22 cellular contexts compared by ENCODE assay signal in the genomic region with DNA sequence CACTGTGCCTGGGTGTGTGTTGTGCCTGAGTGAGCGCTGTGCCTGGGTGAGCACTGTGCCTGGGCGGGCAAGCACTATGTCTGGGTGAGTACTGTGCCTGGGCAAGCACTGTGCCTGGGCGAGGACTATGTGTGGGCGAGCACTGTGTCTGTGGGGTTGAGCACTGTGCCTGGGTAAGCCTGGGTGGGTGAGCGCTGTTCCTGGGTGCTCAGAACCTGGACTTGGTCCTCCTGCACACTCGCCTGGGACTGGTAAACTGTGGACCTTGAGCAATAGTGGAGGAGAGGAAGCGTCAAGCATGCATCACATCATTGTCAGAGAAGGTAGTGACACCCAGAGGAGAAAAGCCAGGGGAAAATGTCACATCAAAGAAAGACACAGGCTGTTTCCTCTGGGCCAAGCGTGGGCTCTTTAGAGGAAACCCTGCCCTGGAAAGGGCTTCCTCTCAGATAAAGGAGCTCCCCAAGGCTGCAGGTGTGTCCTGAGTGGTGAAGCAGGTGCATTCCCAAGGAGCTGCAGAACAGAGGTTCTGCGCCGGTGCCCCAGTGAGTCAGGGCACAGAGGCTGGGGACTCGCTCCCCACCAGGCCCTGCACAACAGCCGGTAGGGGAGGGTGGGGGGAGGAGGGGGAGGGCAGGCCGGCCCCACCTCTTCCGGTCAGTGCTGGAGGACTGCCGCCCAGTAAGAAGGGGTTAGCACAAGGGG.
"Had no signal": no experiment of that assay in that cellular context is flagged by ENCODE, and none has a peak within 500 bp of the region (broad histone marks: within the 10 kb centered on the region; RNA-seq: fewer than 3 reads in every experiment).

No MANE protein-coding gene starts in this region.

- H3K36me3 ChIP-seq: esophagus squamous epithelium, left ventricle myocardium inferior, right atrium auricular region, upper lobe of left lung had no signal

- H3K4me3 Mint-ChIP-seq: naive thymus-derived CD8-positive, alpha-beta T cell; stimulated activated naive CD8-positive, alpha-beta T cell treated with anti-CD3 and anti-CD28 coated beads, Interleukin-15, Interleukin-2, amounts not matched to agents 100 ng/mL and 50 ng/mL, for 24 hours had no signal

- H3K36me3 Mint-ChIP-seq: activated naive CD4-positive, alpha-beta T cell treated with anti-CD3 and anti-CD28 coated beads, Interleukin-2, amount 50 U/mL, for 72 hours; brain; naive thymus-derived CD8-positive, alpha-beta T cell had no signal

- H3K27ac ChIP-seq: esophagus squamous epithelium, hepatocyte, left ventricle myocardium inferior, right atrium auricular region, skin epidermis, upper lobe of left lung had no signal

- H3K27ac Mint-ChIP-seq: progenitor cell of endocrine pancreas; stimulated activated naive CD8-positive, alpha-beta T cell treated with anti-CD3 and anti-CD28 coated beads, Interleukin-15, Interleukin-2, amounts not matched to agents 100 ng/mL and 50 ng/mL, for 24 hours had no signal

- H3K27me3 Mint-ChIP-seq: brain had no signal

- H3K27me3 ChIP-seq: right atrium auricular region, upper lobe of left lung had no signal

- H3K4me1 ChIP-seq: esophagus squamous epithelium, left ventricle myocardium inferior, right atrium auricular region, upper lobe of left lung had no signal

- H3K9me3 Mint-ChIP-seq: activated naive CD4-positive, alpha-beta T cell treated with anti-CD3 and anti-CD28 coated beads, Interleukin-2, amount 50 U/mL, for 72 hours; stimulated activated naive CD8-positive, alpha-beta T cell treated with anti-CD3 and anti-CD28 coated beads, Interleukin-15, Interleukin-2, amounts not matched to agents 100 ng/mL and 50 ng/mL, for 24 hours had no signal

- ATAC-seq: naive thymus-derived CD8-positive, alpha-beta T cell had no signal

- H3K4me3 ChIP-seq: esophagus squamous epithelium, hepatocyte, left ventricle myocardium inferior, mucosa of descending colon, right atrium auricular region, skin epidermis, upper lobe of left lung had no signal

- DNase-seq: activated CD4-positive, CD25-positive, alpha-beta regulatory T cell; activated gamma-delta T cell; activated T-cell treated with anti-CD3 and anti-CD28 coated beads, Interleukin-2, amount 50 U/mL, for 48 hours; central memory CD4-positive, alpha-beta T cell; cortex of kidney; effector CD4-positive, alpha-beta T cell; esophagus squamous epithelium; kidney; left ventricle myocardium inferior; mucosa of descending colon; naive thymus-derived CD8-positive, alpha-beta T cell; occipital lobe; stimulated activated CD4-positive, alpha-beta T cell treated with anti-CD3 and anti-CD28 coated beads, Interleukin-15, amount 100 ng/mL, for 24 hours; stimulated activated CD4-positive, alpha-beta T cell treated with anti-CD3 and anti-CD28 coated beads, Interleukin-4, amount 100 ng/mL, for 1 hour had no signal

- H3K9me3 ChIP-seq: esophagus squamous epithelium, mucosa of descending colon, upper lobe of left lung had no signal
